ENCODE assay signal across 2 cellular contexts in the genomic region with DNA sequence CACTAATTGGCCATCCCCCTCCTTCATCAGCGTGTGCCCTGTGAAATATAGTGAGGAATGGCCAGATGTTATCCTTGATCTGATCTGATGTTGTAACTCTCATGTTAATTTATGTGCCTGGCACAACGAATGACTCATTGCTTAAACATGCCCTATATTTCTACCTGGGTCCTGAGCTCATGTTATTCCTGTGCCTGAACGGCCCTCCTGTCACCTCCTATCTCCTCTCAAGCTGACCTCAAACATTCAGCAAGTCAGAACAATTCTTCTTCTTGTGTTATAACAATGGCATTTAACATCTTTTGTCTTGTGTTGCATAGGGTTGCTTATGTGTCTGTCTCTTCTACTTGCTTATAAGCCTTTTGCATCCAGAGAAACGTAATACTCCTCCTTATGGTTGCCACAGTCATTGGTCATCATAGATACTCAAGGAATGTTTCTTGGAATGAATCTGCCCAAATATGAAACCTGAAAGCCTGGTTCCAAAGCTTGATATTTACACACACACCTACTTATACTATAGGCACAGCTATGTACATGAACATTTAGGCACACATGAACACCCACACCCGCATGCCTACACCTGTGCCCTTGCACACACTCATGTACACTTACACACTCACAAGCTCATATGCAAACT.
A peak's percentile ranks its signal among the peaks of the same experiment; 100 is the strongest.
TF ChIP-seq lines count a peak whose summit lies in the region.

No MANE protein-coding gene starts in this region.

TF ChIP-seq in Ishikawa, 13 proteins besides CTCF, POLR2A, EP300 and RAD21:
- TF ChIP-seq CREB1 (IDR thresholded peaks at IDR 0.05; ENCODE audit: low read depth) (no peak), CEBPB (IDR thresholded peaks at IDR 0.05) (peak; percentile 21; the same call in 1 of the 2 replicates)
- TF ChIP-seq, protein P1, sequence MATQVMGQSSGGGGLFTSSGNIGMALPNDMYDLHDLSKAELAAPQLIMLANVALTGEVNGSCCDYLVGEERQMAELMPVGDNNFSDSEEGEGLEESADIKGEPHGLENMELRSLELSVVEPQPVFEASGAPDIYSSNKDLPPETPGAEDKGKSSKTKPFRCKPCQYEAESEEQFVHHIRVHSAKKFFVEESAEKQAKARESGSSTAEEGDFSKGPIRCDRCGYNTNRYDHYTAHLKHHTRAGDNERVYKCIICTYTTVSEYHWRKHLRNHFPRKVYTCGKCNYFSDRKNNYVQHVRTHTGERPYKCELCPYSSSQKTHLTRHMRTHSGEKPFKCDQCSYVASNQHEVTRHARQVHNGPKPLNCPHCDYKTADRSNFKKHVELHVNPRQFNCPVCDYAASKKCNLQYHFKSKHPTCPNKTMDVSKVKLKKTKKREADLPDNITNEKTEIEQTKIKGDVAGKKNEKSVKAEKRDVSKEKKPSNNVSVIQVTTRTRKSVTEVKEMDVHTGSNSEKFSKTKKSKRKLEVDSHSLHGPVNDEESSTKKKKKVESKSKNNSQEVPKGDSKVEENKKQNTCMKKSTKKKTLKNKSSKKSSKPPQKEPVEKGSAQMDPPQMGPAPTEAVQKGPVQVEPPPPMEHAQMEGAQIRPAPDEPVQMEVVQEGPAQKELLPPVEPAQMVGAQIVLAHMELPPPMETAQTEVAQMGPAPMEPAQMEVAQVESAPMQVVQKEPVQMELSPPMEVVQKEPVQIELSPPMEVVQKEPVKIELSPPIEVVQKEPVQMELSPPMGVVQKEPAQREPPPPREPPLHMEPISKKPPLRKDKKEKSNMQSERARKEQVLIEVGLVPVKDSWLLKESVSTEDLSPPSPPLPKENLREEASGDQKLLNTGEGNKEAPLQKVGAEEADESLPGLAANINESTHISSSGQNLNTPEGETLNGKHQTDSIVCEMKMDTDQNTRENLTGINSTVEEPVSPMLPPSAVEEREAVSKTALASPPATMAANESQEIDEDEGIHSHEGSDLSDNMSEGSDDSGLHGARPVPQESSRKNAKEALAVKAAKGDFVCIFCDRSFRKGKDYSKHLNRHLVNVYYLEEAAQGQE (IDR thresholded peaks at IDR 0.05; ENCODE audit: low read depth), result no peak

TF ChIP-seq in H1, 55 proteins besides CTCF, POLR2A, EP300 and RAD21:
- TF ChIP-seq JUND (IDR thresholded peaks at IDR 0.05; ENCODE audit: low read length) (peak; percentile 63; the same call in 1 of the 2 replicates), GTF2F1 (IDR thresholded peaks at IDR 0.05; ENCODE audit: borderline replicate concordance, low read depth, low read length) (no peak)
